20 cellular contexts compared by ENCODE assay signal in genomic region chr1:229964281-229964680, GRCh38.
"Had no signal": no experiment of that assay in that cellular context is flagged by ENCODE, and none has a peak within 500 bp of the region (broad histone marks: within the 10 kb centered on the region; RNA-seq: fewer than 3 reads in every experiment).

No MANE protein-coding gene starts in this region.

- H3K4me1 Mint-ChIP-seq: immature natural killer cell; memory B cell; naive B cell; neural crest cell; stimulated activated memory B cell treated with anti-CD40 and anti-IgM and Interleukin-4, amounts not matched to agents 10 μg/mL and 1 μg/mL and 100 μg/mL, for 72 hours had no signal

- DNase-seq: cortex of kidney; effector memory CD8-positive, alpha-beta T cell; erythroblast; esophagus squamous epithelium; hypothalamus; immature natural killer cell; naive B cell; stimulated activated CD4-positive, alpha-beta T cell treated with anti-CD3 and anti-CD28 coated beads, Interleukin-4, amount 100 ng/mL, for 4 hours; stimulated activated naive CD8-positive, alpha-beta T cell treated with anti-CD3 and anti-CD28 coated beads, Interleukin-15, Interleukin-2, amounts not matched to agents 100 U/mL and 50 U/mL, for 24 hours; substantia nigra; testis; tibial artery had no signal

- H3K4me3 Mint-ChIP-seq: effector memory CD8-positive, alpha-beta T cell; immature natural killer cell; memory B cell; naive B cell; natural killer cell treated with Interleukin-12 subunit alpha and Interleukin-12 subunit beta and Interleukin-15 and Interleukin-18, amount 100 ng/mL, for 72 hours; neural crest cell; stimulated activated memory B cell treated with anti-CD40 and anti-IgM and Interleukin-4, amounts not matched to agents 10 μg/mL and 1 μg/mL and 100 μg/mL, for 72 hours; type B pancreatic cell had no signal

- H3K36me3 Mint-ChIP-seq: immature natural killer cell; memory B cell; natural killer cell treated with Interleukin-12 subunit alpha and Interleukin-12 subunit beta and Interleukin-15 and Interleukin-18, amount 100 ng/mL, for 72 hours; stimulated activated memory B cell treated with anti-CD40 and anti-IgM and Interleukin-4, amounts not matched to agents 10 μg/mL and 1 μg/mL and 100 μg/mL, for 72 hours; type B pancreatic cell had no signal

- ATAC-seq: effector memory CD8-positive, alpha-beta T cell; left lobe of liver; natural killer cell treated with Interleukin-12 subunit alpha and Interleukin-12 subunit beta and Interleukin-15 and Interleukin-18, amount 100 ng/mL, for 72 hours; sciatic nerve; stimulated activated memory B cell treated with anti-CD40 and anti-IgM and Interleukin-4, amounts not matched to agents 10 μg/mL and 1 μg/mL and 100 μg/mL, for 72 hours; stimulated activated naive CD8-positive, alpha-beta T cell treated with anti-CD3 and anti-CD28 coated beads, Interleukin-15, Interleukin-2, amounts not matched to agents 100 U/mL and 50 U/mL, for 24 hours had no signal

- H3K27ac Mint-ChIP-seq: effector memory CD8-positive, alpha-beta T cell; immature natural killer cell; memory B cell; naive B cell; natural killer cell treated with Interleukin-12 subunit alpha and Interleukin-12 subunit beta and Interleukin-15 and Interleukin-18, amount 100 ng/mL, for 72 hours; progenitor cell of endocrine pancreas; stimulated activated memory B cell treated with anti-CD40 and anti-IgM and Interleukin-4, amounts not matched to agents 10 μg/mL and 1 μg/mL and 100 μg/mL, for 72 hours; type B pancreatic cell had no signal

- H3K9me3 Mint-ChIP-seq: effector memory CD8-positive, alpha-beta T cell; natural killer cell treated with Interleukin-12 subunit alpha and Interleukin-12 subunit beta and Interleukin-15 and Interleukin-18, amount 100 ng/mL, for 72 hours; neural crest cell; type B pancreatic cell had no signal
